ENCODE assay signal across 13 cellular contexts in the genomic region with DNA sequence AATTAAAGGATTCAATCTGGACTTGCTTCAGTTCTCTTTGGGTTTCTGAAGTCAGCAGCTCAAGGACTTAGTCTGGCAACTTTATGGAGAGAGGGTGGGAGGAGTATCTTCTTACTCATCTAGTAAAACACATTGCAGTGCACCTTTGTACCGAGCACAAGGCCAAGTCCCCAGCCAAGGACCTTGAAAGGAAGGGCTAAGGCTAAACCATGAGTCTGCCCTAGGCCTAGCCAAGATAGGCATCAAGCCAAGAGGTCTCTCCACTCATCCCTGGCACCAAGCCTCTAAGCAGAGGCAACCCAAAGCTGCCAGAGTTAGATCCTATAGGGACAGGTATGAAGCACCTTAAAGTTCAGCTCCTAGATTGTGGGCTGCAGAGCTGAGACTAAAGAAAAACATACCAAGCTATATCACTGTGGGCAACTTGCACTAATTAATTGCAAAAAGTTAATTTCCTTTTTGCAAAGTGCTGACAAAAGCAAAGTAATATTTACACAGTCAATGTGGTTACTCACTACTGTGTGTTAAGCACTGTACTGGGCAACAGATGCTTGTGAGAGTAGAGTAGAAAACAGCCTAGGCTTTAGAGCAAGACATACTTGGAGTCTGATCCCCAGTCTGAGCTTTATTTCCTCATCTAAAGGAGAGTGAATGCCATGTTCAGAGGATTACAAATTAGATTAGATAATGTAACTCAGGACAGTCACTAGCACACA. TPM values are rescaled to one million over a fixed set of nuclear protein-coding genes. Genes with fewer than 3 reads are reported as not detected.
DNase-seq lines count a peak whose midpoint lies in the region; ATAC-seq and TF ChIP-seq lines count a peak whose summit lies in the region.
"Had no signal": no experiment of that assay in that cellular context is flagged by ENCODE, and none has a peak within 500 bp of the region (broad histone marks: within the 10 kb centered on the region; RNA-seq: fewer than 3 reads in every experiment).

No MANE protein-coding gene starts in this region.

- 38% methylated on average over 1 of the region's 1 CpG for WGBS in right cardiac atrium
- WGBS in thyroid gland, 2 donors, result 17 to 38% methylated on average over 1 of the region's 1 CpG

- no peaks in the 10 kb centered on the region for H3K9me3 ChIP-seq in breast epithelium
- H3K9me3 ChIP-seq in right cardiac atrium (ENCODE audit: control insufficient read depth, low read length), result no peaks in the 10 kb centered on the region
- no peaks in the 10 kb centered on the region for H3K9me3 ChIP-seq in thyroid gland
- H3K9me3 ChIP-seq: BLaER1, esophagus squamous epithelium had no signal

- H3K4me3 ChIP-seq in breast epithelium (no peak overlapping the region), right cardiac atrium (ENCODE audit: low read length) (no peak overlapping the region), thyroid gland (replicated peaks in 1 of 3) (no peak overlapping the region)
- H3K4me3 ChIP-seq: BLaER1, esophagus squamous epithelium had no signal

- H3K27me3 Mint-ChIP-seq in MCF 10A (ENCODE audit: insufficient read depth, unreplicated experiment) (no peaks in the 10 kb centered on the region), CD14-positive monocyte (ENCODE audit: low read depth in 3 of 3) (peaks cover 0 to 5% (median 0%) of the 10 kb centered on the region in 3 donors)

- H3K27ac ChIP-seq in breast epithelium, result no peak overlapping the region
- H3K27ac ChIP-seq in right cardiac atrium (ENCODE audit: low read length), result peak overlapping the region; percentile 13
- H3K27ac ChIP-seq in thyroid gland, result peak overlapping the region in 1 of 3 donors; percentile 15
- H3K27ac ChIP-seq: BLaER1 had no signal

- POLR2A ChIA-PET in MCF 10A (lab: Yijun Ruan, JAX), result interaction anchor here (0.5 to 1.9 kb wide), 9 partner anchors 8 to 496 kb away, joined by 3 to 11 read pairs (median 4); a partner anchor contains a TSS

- no TSS peak for BruUV-seq in MCF 10A (replicated peaks; lab: Mats Ljungman, UMichigan)

- TF ChIP-seq POLR2A in breast epithelium (IDR thresholded peaks at IDR 0.05), result no peak
- no peak for TF ChIP-seq POLR2A in thyroid gland (IDR thresholded peaks at IDR 0.05)

- H3K27ac Mint-ChIP-seq in MCF 10A (ENCODE audit: low read depth, unreplicated experiment) (peak overlapping the region; percentile 23), CD14-positive monocyte (no peak overlapping the region)

- H3K9me3 Mint-ChIP-seq in MCF 10A (ENCODE audit: unreplicated experiment) (no peaks in the 10 kb centered on the region), CD14-positive monocyte (no peaks in the 10 kb centered on the region)

- H3K4me1 Mint-ChIP-seq in MCF 10A (ENCODE audit: insufficient read depth, unreplicated experiment), result peaks cover 13% of the 10 kb centered on the region
- H3K4me1 Mint-ChIP-seq in CD14-positive monocyte, result no peaks in the 10 kb centered on the region

- CTCF ChIA-PET in MCF 10A (lab: Yijun Ruan, JAX), result no interaction called here

- H3K36me3 ChIP-seq in breast epithelium (peaks cover 10% of the 10 kb centered on the region), thyroid gland (peaks cover 17 to 19% of the 10 kb centered on the region in 2 donors)

- H3K4me1 ChIP-seq in breast epithelium, result no peaks in the 10 kb centered on the region
- peaks cover 2% of the 10 kb centered on the region for H3K4me1 ChIP-seq in right cardiac atrium (ENCODE audit: control insufficient read depth, insufficient read depth, low read length)
- H3K4me1 ChIP-seq in thyroid gland, result no peaks in the 10 kb centered on the region
- H3K4me1 ChIP-seq: BLaER1 had no signal

- no peak for TF ChIP-seq CTCF in MCF 10A (IDR thresholded peaks at IDR 0.05; ENCODE audit: unreplicated experiment)
- no peak for TF ChIP-seq CTCF in breast epithelium (IDR thresholded peaks at IDR 0.05)
- no peak for TF ChIP-seq CTCF in thyroid gland (IDR thresholded peaks at IDR 0.05)
- no peak for TF ChIP-seq CTCF in CD14-positive monocyte (IDR thresholded peaks at IDR 0.05)

- H3K36me3 Mint-ChIP-seq in MCF 10A (ENCODE audit: insufficient read depth, unreplicated experiment), result peaks cover 55% of the 10 kb centered on the region
- peaks cover 39 to 60% of the 10 kb centered on the region in 2 donors for H3K36me3 Mint-ChIP-seq in CD14-positive monocyte

- intact Hi-C loops in MCF 10A (cut with micrococcal nuclease) (no loop called here), breast epithelium (cut with DNase I; ENCODE audit: low total_unique reads) (no loop called here), right cardiac atrium (cut with DNase I) (loop anchor here in 1 of 4 donors (10.0 kb wide), 1 partner anchor 75 kb away; no protein-coding TSS in a partner anchor), thyroid gland (cut with DNase I) (no loop called here), CD14-positive monocyte (cut with micrococcal nuclease) (no loop called here)

- no peak overlapping the region for H3K4me3 Mint-ChIP-seq in MCF 10A (ENCODE audit: unreplicated experiment)
- H3K4me3 Mint-ChIP-seq in CD14-positive monocyte, result no peak overlapping the region

- no peak for ATAC-seq in right cardiac atrium
- no peak for ATAC-seq in GM18519 (IDR thresholded peaks at IDR 0.05; ENCODE audit: low FRiP score, unreplicated experiment)

- DNase-seq in MCF 10A (ENCODE audit: unreplicated experiment) (no peak), breast epithelium (ENCODE audit: low spot score in 2 of 2) (no peak), RPMI8226 (peak; percentile 77), right cardiac atrium (no peak), thyroid gland (peak; percentile 14 to 32), NCI-H1694 (lab: John Stamatoyannopoulos, UW) (no peak), CD14-positive monocyte (ENCODE audit: low spot score) (no peak)
- DNase-seq: activated CD4-positive, alpha-beta T cell treated with anti-CD3 and anti-CD28 coated beads, Interleukin-2, amount 50 U/mL, for 4 hours; esophagus squamous epithelium; NCI-H2081 treated with DMSO at 0.1 percent for 48 hours; SHP77 treated with DMSO at 0.1 percent for 48 hours had no signal

- H3K27me3 ChIP-seq in breast epithelium (no peaks in the 10 kb centered on the region), right cardiac atrium (ENCODE audit: control insufficient read depth, insufficient read depth) (no peaks in the 10 kb centered on the region), thyroid gland (no peaks in the 10 kb centered on the region)
- H3K27me3 ChIP-seq: BLaER1, esophagus squamous epithelium had no signal

RNA-seq across cellular contexts. Expression of a gene that starts 7.3 kb away (rescaled TPM):
- total RNA-seq in MCF 10A (2022) (87.1 and 103 TPM in 2 replicates), breast epithelium (10 to 100 TPM; 58.9 to 76.7 (median 74.2) TPM), right cardiac atrium (10 to 100 TPM; 63.9 to 71.8 (median 65.3) TPM), thyroid gland (100 to 1,000 TPM in 2 of 4 donors, 10 to 100 TPM in 2; 62.9 to 117 (median 103) TPM)
- polyA plus RNA-seq in right cardiac atrium (97.9 TPM), CD14-positive monocyte (10 to 100 TPM; 53.4 to 57.7 TPM)

RNA-seq across cellular contexts. Expression of a gene that starts 7.4 kb away (rescaled TPM):
- 21.6 and 26.4 TPM in 2 replicates for total RNA-seq in MCF 10A (2022)
- total RNA-seq in breast epithelium, result 10 to 100 TPM in 1 of 3 donors, 1 to 10 TPM in 2; 8.5 to 19.0 (median 9.5) TPM
- 10 to 100 TPM; 13.9 to 22.8 (median 18.7) TPM for total RNA-seq in right cardiac atrium
- polyA plus RNA-seq in right cardiac atrium, result 12.7 TPM
- 10 to 100 TPM; 10.0 to 23.3 (median 15.9) TPM for total RNA-seq in thyroid gland
- 10 to 100 TPM; 12.9 to 13.7 TPM for polyA plus RNA-seq in CD14-positive monocyte

Comparison
In these comparisons a context has a peak if more than half of its experiments do, and no peak if none do; other contexts are left out.
1. DNase-seq: peak in RPMI8226 (single experiment) and thyroid gland (2 of 2); none in MCF 10A (single experiment), breast epithelium (0 of 2), right cardiac atrium (0 of 3), NCI-H1694 (single experiment) and CD14-positive monocyte (single experiment).